1 cellular context compared by ENCODE assay signal in the genomic region with DNA sequence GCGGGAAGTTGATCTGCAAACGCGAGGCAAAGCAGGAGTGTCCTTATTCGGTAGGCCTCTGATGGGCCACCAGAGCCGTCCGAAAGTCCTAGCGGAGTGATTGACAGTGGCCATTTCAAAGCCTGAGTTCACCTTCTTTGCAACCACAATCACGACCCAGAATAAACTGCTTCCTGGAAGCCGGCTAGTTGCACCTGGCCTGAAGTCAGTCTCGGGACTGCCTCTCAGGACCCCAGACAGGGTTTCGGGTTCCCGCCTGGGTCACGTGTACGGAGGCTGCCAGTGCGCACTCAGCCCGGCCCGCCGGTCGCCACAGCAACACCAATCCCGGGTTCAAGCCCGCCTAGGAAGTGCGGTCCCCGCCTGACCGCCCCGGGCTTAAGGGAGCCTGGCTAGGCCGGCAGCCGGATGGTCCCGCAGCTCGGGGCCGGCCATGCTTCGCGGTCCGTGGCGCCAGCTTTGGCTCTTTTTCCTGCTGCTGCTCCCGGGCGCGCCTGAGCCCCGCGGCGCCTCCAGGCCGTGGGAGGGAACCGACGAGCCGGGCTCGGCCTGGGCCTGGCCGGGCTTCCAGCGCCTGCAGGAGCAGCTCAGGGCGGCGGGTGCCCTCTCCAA.
TF ChIP-seq lines count a peak whose summit lies in the region.

A gene with protein sequence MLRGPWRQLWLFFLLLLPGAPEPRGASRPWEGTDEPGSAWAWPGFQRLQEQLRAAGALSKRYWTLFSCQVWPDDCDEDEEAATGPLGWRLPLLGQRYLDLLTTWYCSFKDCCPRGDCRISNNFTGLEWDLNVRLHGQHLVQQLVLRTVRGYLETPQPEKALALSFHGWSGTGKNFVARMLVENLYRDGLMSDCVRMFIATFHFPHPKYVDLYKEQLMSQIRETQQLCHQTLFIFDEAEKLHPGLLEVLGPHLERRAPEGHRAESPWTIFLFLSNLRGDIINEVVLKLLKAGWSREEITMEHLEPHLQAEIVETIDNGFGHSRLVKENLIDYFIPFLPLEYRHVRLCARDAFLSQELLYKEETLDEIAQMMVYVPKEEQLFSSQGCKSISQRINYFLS (plus strand): TSS at position 375 of the 612 bp plus-strand sequence. CDS start 59 bp downstream, at position 434.

TF ChIP-seq in K562, 482 proteins besides CTCF, POLR2A, EP300 and RAD21 (continued from another document and continues in another):
- TF ChIP-seq GABPB1 (CRISPR knock-in tag; IDR thresholded peaks at IDR 0.05) (peak; percentile 81), CBX5 (IDR thresholded peaks at IDR 0.05; ENCODE audit: borderline replicate concordance, low read depth) (no peak), KAT8 (IDR thresholded peaks at IDR 0.05; ENCODE audit: low read depth) (no peak), FOXK1 (CRISPR knock-in tag; IDR thresholded peaks at IDR 0.05; ENCODE audit: borderline replicate concordance) (peak; percentile 20; the same call in 1 of the 2 replicates), HDAC2 (IDR thresholded peaks at IDR 0.05) (peak; percentile 78; the same call in 1 of the 2 replicates), ZNF124 (CRISPR knock-in tag; IDR thresholded peaks at IDR 0.05) (no peak), GABPA (tag; conservative IDR thresholded peaks at IDR 0.05; ENCODE audit: low read depth) (peak; percentile 67), ILK (tag; IDR thresholded peaks at IDR 0.05; ENCODE audit: borderline replicate concordance, low read depth) (no peak), SMARCE1 (IDR thresholded peaks at IDR 0.05) (no peak), CHD2 (IDR thresholded peaks at IDR 0.05; ENCODE audit: low read depth, low read length) (no peak; the same call in 1 of the 2 replicates), SMAD4 (CRISPR knock-in tag; conservative IDR thresholded peaks at IDR 0.05) (peak; percentile 53), GTF2A2 (tag; IDR thresholded peaks at IDR 0.05) (no peak), ELF1 (tag; IDR thresholded peaks at IDR 0.05) (peak; percentile 72), ZNF586 (CRISPR knock-in tag; conservative IDR thresholded peaks at IDR 0.05) (no peak), SNIP1 (IDR thresholded peaks at IDR 0.05; ENCODE audit: low read depth) (no peak), ZNF695 (CRISPR knock-in tag; IDR thresholded peaks at IDR 0.05) (no peak), KLF16 (IDR thresholded peaks at IDR 0.05) (no peak), PML (IDR thresholded peaks at IDR 0.05; ENCODE audit: low read length) (no peak; the same call in 1 of the 2 replicates), RAD51 (IDR thresholded peaks at IDR 0.05; ENCODE audit: borderline replicate concordance, low read depth) (peak; percentile 95), BMI1 (IDR thresholded peaks at IDR 0.05; ENCODE audit: low read length) (peak; percentile 83), MYNN (IDR thresholded peaks at IDR 0.05) (no peak), MYNN (CRISPR knock-in tag; IDR thresholded peaks at IDR 0.05) (no peak), MYC (IDR thresholded peaks at IDR 0.05; ENCODE audit: low read depth, low read length) (peak; percentile 63; the same call in 1 of the 2 replicates), MYC (CRISPR knock-in tag; IDR thresholded peaks at IDR 0.05; ENCODE audit: borderline replicate concordance, low read depth) (no peak), TGIF2 (CRISPR knock-in tag; IDR thresholded peaks at IDR 0.05) (no peak), NFIC (IDR thresholded peaks at IDR 0.05) (0 out of 2 replicates have a peak, but pooled peaks have one; percentile 17), NFE2L1 (tag; IDR thresholded peaks at IDR 0.05; ENCODE audit: borderline replicate concordance, low read depth) (no peak), CBX2 (IDR thresholded peaks at IDR 0.05; ENCODE audit: insufficient read depth, low read length, poor library complexity, severe bottlenecking) (no peak), FOSL1 (tag; conservative IDR thresholded peaks at IDR 0.05) (no peak), KDM1A (IDR thresholded peaks at IDR 0.05) (peak; percentile 51 to 57; a peak in 2 of 4 replicates), SRF (CRISPR knock-in tag; IDR thresholded peaks at IDR 0.05) (peak in 1 of 2 experiments; percentile 87; a peak in 2 of 4 replicates), RBM15 (IDR thresholded peaks at IDR 0.05; ENCODE audit: insufficient read depth, low read length) (no peak)
- TF ChIP-seq, protein P1, sequence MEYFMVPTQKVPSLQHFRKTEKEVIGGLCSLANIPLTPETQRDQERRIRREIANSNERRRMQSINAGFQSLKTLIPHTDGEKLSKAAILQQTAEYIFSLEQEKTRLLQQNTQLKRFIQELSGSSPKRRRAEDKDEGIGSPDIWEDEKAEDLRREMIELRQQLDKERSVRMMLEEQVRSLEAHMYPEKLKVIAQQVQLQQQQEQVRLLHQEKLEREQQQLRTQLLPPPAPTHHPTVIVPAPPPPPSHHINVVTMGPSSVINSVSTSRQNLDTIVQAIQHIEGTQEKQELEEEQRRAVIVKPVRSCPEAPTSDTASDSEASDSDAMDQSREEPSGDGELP (CRISPR knock-in tag; IDR thresholded peaks at IDR 0.05; ENCODE audit: borderline replicate concordance): peak; percentile 82
- TF ChIP-seq, protein P2, sequence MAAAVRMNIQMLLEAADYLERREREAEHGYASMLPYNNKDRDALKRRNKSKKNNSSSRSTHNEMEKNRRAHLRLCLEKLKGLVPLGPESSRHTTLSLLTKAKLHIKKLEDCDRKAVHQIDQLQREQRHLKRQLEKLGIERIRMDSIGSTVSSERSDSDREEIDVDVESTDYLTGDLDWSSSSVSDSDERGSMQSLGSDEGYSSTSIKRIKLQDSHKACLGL (CRISPR knock-in tag; IDR thresholded peaks at IDR 0.05; ENCODE audit: borderline replicate concordance, poor library complexity, severe bottlenecking): no peak
- TF ChIP-seq, protein P3, sequence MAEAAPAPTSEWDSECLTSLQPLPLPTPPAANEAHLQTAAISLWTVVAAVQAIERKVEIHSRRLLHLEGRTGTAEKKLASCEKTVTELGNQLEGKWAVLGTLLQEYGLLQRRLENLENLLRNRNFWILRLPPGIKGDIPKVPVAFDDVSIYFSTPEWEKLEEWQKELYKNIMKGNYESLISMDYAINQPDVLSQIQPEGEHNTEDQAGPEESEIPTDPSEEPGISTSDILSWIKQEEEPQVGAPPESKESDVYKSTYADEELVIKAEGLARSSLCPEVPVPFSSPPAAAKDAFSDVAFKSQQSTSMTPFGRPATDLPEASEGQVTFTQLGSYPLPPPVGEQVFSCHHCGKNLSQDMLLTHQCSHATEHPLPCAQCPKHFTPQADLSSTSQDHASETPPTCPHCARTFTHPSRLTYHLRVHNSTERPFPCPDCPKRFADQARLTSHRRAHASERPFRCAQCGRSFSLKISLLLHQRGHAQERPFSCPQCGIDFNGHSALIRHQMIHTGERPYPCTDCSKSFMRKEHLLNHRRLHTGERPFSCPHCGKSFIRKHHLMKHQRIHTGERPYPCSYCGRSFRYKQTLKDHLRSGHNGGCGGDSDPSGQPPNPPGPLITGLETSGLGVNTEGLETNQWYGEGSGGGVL (CRISPR knock-in tag; IDR thresholded peaks at IDR 0.05): no peak
- TF ChIP-seq, protein P4, sequence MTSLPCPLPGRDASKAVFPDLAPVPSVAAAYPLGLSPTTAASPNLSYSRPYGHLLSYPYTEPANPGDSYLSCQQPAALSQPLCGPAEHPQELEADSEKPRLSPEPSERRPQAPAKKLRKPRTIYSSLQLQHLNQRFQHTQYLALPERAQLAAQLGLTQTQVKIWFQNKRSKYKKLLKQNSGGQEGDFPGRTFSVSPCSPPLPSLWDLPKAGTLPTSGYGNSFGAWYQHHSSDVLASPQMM (CRISPR knock-in tag; IDR thresholded peaks at IDR 0.05): no peak
- TF ChIP-seq, protein P5, sequence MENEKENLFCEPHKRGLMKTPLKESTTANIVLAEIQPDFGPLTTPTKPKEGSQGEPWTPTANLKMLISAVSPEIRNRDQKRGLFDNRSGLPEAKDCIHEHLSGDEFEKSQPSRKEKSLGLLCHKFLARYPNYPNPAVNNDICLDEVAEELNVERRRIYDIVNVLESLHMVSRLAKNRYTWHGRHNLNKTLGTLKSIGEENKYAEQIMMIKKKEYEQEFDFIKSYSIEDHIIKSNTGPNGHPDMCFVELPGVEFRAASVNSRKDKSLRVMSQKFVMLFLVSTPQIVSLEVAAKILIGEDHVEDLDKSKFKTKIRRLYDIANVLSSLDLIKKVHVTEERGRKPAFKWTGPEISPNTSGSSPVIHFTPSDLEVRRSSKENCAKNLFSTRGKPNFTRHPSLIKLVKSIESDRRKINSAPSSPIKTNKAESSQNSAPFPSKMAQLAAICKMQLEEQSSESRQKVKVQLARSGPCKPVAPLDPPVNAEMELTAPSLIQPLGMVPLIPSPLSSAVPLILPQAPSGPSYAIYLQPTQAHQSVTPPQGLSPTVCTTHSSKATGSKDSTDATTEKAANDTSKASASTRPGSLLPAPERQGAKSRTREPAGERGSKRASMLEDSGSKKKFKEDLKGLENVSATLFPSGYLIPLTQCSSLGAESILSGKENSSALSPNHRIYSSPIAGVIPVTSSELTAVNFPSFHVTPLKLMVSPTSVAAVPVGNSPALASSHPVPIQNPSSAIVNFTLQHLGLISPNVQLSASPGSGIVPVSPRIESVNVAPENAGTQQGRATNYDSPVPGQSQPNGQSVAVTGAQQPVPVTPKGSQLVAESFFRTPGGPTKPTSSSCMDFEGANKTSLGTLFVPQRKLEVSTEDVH (IDR thresholded peaks at IDR 0.05; ENCODE audit: low read depth, partially characterized antibody): peak; percentile 84
- TF ChIP-seq, protein P6, sequence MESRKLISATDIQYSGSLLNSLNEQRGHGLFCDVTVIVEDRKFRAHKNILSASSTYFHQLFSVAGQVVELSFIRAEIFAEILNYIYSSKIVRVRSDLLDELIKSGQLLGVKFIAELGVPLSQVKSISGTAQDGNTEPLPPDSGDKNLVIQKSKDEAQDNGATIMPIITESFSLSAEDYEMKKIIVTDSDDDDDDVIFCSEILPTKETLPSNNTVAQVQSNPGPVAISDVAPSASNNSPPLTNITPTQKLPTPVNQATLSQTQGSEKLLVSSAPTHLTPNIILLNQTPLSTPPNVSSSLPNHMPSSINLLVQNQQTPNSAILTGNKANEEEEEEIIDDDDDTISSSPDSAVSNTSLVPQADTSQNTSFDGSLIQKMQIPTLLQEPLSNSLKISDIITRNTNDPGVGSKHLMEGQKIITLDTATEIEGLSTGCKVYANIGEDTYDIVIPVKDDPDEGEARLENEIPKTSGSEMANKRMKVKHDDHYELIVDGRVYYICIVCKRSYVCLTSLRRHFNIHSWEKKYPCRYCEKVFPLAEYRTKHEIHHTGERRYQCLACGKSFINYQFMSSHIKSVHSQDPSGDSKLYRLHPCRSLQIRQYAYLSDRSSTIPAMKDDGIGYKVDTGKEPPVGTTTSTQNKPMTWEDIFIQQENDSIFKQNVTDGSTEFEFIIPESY (CRISPR knock-in tag; IDR thresholded peaks at IDR 0.05): peak; percentile 86
- TF ChIP-seq, protein P7, sequence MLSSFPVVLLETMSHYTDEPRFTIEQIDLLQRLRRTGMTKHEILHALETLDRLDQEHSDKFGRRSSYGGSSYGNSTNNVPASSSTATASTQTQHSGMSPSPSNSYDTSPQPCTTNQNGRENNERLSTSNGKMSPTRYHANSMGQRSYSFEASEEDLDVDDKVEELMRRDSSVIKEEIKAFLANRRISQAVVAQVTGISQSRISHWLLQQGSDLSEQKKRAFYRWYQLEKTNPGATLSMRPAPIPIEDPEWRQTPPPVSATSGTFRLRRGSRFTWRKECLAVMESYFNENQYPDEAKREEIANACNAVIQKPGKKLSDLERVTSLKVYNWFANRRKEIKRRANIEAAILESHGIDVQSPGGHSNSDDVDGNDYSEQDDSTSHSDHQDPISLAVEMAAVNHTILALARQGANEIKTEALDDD (IDR thresholded peaks at IDR 0.05): no peak
- TF ChIP-seq, protein P8, sequence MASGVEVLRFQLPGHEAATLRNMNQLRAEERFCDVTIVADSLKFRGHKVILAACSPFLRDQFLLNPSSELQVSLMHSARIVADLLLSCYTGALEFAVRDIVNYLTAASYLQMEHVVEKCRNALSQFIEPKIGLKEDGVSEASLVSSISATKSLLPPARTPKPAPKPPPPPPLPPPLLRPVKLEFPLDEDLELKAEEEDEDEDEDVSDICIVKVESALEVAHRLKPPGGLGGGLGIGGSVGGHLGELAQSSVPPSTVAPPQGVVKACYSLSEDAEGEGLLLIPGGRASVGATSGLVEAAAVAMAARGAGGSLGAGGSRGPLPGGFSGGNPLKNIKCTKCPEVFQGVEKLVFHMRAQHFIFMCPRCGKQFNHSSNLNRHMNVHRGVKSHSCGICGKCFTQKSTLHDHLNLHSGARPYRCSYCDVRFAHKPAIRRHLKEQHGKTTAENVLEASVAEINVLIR (CRISPR knock-in tag; IDR thresholded peaks at IDR 0.05): no peak
- TF ChIP-seq, protein P9, sequence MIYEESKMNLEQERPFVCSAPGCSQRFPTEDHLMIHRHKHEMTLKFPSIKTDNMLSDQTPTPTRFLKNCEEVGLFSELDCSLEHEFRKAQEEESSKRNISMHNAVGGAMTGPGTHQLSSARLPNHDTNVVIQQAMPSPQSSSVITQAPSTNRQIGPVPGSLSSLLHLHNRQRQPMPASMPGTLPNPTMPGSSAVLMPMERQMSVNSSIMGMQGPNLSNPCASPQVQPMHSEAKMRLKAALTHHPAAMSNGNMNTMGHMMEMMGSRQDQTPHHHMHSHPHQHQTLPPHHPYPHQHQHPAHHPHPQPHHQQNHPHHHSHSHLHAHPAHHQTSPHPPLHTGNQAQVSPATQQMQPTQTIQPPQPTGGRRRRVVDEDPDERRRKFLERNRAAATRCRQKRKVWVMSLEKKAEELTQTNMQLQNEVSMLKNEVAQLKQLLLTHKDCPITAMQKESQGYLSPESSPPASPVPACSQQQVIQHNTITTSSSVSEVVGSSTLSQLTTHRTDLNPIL (CRISPR knock-in tag; IDR thresholded peaks at IDR 0.05): no peak
- TF ChIP-seq, protein P10, sequence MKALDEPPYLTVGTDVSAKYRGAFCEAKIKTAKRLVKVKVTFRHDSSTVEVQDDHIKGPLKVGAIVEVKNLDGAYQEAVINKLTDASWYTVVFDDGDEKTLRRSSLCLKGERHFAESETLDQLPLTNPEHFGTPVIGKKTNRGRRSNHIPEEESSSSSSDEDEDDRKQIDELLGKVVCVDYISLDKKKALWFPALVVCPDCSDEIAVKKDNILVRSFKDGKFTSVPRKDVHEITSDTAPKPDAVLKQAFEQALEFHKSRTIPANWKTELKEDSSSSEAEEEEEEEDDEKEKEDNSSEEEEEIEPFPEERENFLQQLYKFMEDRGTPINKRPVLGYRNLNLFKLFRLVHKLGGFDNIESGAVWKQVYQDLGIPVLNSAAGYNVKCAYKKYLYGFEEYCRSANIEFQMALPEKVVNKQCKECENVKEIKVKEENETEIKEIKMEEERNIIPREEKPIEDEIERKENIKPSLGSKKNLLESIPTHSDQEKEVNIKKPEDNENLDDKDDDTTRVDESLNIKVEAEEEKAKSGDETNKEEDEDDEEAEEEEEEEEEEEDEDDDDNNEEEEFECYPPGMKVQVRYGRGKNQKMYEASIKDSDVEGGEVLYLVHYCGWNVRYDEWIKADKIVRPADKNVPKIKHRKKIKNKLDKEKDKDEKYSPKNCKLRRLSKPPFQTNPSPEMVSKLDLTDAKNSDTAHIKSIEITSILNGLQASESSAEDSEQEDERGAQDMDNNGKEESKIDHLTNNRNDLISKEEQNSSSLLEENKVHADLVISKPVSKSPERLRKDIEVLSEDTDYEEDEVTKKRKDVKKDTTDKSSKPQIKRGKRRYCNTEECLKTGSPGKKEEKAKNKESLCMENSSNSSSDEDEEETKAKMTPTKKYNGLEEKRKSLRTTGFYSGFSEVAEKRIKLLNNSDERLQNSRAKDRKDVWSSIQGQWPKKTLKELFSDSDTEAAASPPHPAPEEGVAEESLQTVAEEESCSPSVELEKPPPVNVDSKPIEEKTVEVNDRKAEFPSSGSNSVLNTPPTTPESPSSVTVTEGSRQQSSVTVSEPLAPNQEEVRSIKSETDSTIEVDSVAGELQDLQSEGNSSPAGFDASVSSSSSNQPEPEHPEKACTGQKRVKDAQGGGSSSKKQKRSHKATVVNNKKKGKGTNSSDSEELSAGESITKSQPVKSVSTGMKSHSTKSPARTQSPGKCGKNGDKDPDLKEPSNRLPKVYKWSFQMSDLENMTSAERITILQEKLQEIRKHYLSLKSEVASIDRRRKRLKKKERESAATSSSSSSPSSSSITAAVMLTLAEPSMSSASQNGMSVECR (CRISPR knock-in tag; IDR thresholded peaks at IDR 0.05): peak; percentile 90
